In genomic region chr3:110530902-110531301, GRCh38 we compare ENCODE assay signal across 9 cellular contexts.
"Had no signal": no experiment of that assay in that cellular context is flagged by ENCODE, and none has a peak within 500 bp of the region (broad histone marks: within the 10 kb centered on the region; RNA-seq: fewer than 3 reads in every experiment).

No MANE protein-coding gene starts in this region.

- H3K27ac ChIP-seq: HL-60, KMS-11 had no signal

- H3K36me3 ChIP-seq: HAP-1 had no signal

- H2AFZ ChIP-seq: GM23338 had no signal

- H3K9me3 ChIP-seq: HAP-1 had no signal

- H3K4me3 Mint-ChIP-seq: GM23338, HFFc6 had no signal

- H3K4me3 ChIP-seq: GM23338, HAP-1 had no signal

- H3K9ac ChIP-seq: KMS-11 had no signal

- ATAC-seq: GM23338, HCT116, HepG2 had no signal

- H3K4me2 ChIP-seq: GM23338, KMS-11 had no signal

- DNase-seq: H7, HFFc6, KBM-7 had no signal

- H3K27ac Mint-ChIP-seq: GM23338, HFFc6 had no signal
